In the genomic region with DNA sequence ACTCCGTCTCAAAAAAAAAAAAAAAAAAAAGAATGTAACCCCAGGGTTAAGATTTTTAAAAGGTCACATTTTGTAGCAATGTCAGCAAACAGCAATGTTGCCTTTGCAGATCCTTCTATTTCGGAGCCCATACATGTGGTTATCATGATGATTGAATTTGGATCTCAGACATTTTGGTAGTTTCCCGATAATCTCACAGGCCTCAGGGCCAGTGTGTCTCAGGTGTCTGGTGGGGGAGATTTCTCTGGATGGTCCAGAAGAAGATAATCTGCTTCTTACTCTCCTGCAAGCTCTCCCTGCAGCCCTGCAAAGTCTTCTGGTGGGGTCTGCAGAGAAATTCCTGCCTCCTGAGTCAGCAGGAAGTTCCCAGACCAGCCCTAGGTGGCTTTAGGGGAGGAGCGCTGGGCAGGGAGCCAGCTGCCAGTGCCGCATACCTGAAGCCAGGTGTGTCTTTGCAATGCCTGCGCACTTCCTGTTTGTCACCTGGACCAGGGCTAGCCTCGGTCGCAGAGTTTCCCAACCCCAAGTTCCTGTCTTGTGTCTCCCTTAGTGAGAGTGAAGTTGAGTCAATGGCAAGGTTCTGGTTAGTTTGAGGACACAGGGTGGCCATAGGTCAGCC, we compare ENCODE assay signal across 1 cellular context.
TF ChIP-seq lines count a peak whose summit lies in the region.

No MANE protein-coding gene starts in this region.

TF ChIP-seq in HepG2, 621 proteins besides CTCF, POLR2A, EP300 and RAD21 (continued from another document):
- TF ChIP-seq, protein P1, sequence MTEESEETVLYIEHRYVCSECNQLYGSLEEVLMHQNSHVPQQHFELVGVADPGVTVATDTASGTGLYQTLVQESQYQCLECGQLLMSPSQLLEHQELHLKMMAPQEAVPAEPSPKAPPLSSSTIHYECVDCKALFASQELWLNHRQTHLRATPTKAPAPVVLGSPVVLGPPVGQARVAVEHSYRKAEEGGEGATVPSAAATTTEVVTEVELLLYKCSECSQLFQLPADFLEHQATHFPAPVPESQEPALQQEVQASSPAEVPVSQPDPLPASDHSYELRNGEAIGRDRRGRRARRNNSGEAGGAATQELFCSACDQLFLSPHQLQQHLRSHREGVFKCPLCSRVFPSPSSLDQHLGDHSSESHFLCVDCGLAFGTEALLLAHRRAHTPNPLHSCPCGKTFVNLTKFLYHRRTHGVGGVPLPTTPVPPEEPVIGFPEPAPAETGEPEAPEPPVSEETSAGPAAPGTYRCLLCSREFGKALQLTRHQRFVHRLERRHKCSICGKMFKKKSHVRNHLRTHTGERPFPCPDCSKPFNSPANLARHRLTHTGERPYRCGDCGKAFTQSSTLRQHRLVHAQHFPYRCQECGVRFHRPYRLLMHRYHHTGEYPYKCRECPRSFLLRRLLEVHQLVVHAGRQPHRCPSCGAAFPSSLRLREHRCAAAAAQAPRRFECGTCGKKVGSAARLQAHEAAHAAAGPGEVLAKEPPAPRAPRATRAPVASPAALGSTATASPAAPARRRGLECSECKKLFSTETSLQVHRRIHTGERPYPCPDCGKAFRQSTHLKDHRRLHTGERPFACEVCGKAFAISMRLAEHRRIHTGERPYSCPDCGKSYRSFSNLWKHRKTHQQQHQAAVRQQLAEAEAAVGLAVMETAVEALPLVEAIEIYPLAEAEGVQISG (CRISPR knock-in tag; IDR thresholded peaks at IDR 0.05) = 0 out of 2 replicates have a peak, but pooled peaks have one; percentile 18
- TF ChIP-seq, protein P2, sequence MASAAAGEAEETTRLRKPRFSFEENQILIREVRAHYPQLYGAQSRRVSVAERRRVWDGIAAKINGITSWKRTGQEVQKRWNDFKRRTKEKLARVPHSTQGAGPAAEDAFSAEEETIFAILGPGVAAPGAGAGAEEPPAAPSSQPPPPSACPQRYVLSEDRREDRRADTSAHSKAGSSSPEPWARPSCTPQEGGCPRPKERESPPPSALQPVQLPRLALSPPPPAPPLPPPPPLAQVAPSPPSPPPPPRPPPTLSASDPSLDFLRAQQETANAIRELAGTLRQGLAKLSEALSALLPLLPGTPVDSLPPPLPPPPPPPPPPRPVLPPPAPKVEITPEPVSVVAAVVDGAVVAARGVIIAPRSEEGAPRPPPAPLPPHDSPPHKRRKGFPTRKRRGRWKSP (CRISPR knock-in tag; IDR thresholded peaks at IDR 0.05) = no peak
- no peak for TF ChIP-seq ETV6 (CRISPR knock-in tag; conservative IDR thresholded peaks at IDR 0.05)
- no peak for TF ChIP-seq SRY (CRISPR knock-in tag; IDR thresholded peaks at IDR 0.05)
- no peak for TF ChIP-seq ZNF550 (CRISPR knock-in tag; IDR thresholded peaks at IDR 0.05; ENCODE audit: borderline replicate concordance)
- TF ChIP-seq NKX3-1 (CRISPR knock-in tag; IDR thresholded peaks at IDR 0.05) = no peak
- no peak for TF ChIP-seq ZNF75D (CRISPR knock-in tag; IDR thresholded peaks at IDR 0.05; ENCODE audit: borderline replicate concordance)
- no peak for TF ChIP-seq ZFP62 (CRISPR knock-in tag; IDR thresholded peaks at IDR 0.05)
- TF ChIP-seq, protein P3, sequence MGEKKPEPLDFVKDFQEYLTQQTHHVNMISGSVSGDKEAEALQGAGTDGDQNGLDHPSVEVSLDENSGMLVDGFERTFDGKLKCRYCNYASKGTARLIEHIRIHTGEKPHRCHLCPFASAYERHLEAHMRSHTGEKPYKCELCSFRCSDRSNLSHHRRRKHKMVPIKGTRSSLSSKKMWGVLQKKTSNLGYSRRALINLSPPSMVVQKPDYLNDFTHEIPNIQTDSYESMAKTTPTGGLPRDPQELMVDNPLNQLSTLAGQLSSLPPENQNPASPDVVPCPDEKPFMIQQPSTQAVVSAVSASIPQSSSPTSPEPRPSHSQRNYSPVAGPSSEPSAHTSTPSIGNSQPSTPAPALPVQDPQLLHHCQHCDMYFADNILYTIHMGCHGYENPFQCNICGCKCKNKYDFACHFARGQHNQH (CRISPR knock-in tag; IDR thresholded peaks at IDR 0.05) = no peak
- TF ChIP-seq TARDBP (CRISPR knock-in tag; IDR thresholded peaks at IDR 0.05) = no peak
- TF ChIP-seq SP5 (CRISPR knock-in tag; IDR thresholded peaks at IDR 0.05; ENCODE audit: borderline replicate concordance, low read depth) = peak; percentile 47; the same call in 1 of the 2 replicates
- TF ChIP-seq, protein P4, sequence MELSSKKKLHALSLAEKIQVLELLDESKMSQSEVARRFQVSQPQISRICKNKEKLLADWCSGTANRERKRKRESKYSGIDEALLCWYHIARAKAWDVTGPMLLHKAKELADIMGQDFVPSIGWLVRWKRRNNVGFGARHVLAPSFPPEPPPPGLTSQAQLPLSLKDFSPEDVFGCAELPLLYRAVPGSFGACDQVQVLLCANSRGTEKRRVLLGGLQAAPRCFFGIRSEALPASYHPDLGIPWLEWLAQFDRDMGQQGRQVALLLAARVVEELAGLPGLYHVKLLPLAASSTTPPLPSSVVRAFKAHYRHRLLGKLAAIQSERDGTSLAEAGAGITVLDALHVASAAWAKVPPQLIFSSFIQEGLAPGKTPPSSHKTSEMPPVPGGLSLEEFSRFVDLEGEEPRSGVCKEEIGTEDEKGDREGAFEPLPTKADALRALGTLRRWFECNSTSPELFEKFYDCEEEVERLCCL (CRISPR knock-in tag; IDR thresholded peaks at IDR 0.05; ENCODE audit: borderline replicate concordance) = no peak
- TF ChIP-seq ZNF143 (CRISPR knock-in tag; IDR thresholded peaks at IDR 0.05) = no peak
- TF ChIP-seq, protein P5, sequence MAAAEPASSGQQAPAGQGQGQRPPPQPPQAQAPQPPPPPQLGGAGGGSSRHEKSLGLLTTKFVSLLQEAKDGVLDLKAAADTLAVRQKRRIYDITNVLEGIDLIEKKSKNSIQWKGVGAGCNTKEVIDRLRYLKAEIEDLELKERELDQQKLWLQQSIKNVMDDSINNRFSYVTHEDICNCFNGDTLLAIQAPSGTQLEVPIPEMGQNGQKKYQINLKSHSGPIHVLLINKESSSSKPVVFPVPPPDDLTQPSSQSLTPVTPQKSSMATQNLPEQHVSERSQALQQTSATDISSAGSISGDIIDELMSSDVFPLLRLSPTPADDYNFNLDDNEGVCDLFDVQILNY (CRISPR knock-in tag; conservative IDR thresholded peaks at IDR 0.05) = no peak
- TF ChIP-seq MAFF (IDR thresholded peaks at IDR 0.05; ENCODE audit: low read depth, low read length) = peak; percentile 11; the same call in 1 of the 2 replicates
